In genomic region chr16:22302776-22303363, GRCh38 we compare ENCODE assay signal across 19 cellular contexts.
"Had no signal": no experiment of that assay in that cellular context is flagged by ENCODE, and none has a peak within 500 bp of the region (broad histone marks: within the 10 kb centered on the region; RNA-seq: fewer than 3 reads in every experiment).

No MANE protein-coding gene starts in this region.

- H3K27ac ChIP-seq: cardiac muscle cell, lower lobe of right lung, prostate gland, SK-N-MC, skin epidermis, thyroid gland had no signal

- DNase-seq: activated CD4-positive, alpha-beta memory T cell treated with anti-CD3 and anti-CD28 coated beads for 36 hours; activated CD4-positive, alpha-beta T cell treated with anti-CD3 and anti-CD28 coated beads for 36 hours; activated naive CD8-positive, alpha-beta T cell treated with anti-CD3 and anti-CD28 coated beads, Interleukin-2, amount 10 ng/mL, durations not matched to agents 7 days and 5 days; amygdala; foreskin melanocyte; glutamatergic neuron; hippocampal formation; islet precursor cell; lower lobe of right lung; right cardiac atrium; stimulated activated CD4-positive, alpha-beta T cell treated with anti-CD3 and anti-CD28 coated beads, Interleukin-4, amount 100 ng/mL, for 1 hour; thyroid gland had no signal

- FAIRE-seq: TTC549 had no signal

- H3K4me3 Mint-ChIP-seq: activated CD4-positive, alpha-beta memory T cell treated with anti-CD3 and anti-CD28 coated beads for 36 hours; activated CD4-positive, alpha-beta T cell treated with anti-CD3 and anti-CD28 coated beads for 36 hours; activated naive CD8-positive, alpha-beta T cell treated with anti-CD3 and anti-CD28 coated beads, Interleukin-2, amount 10 ng/mL, durations not matched to agents 7 days and 5 days; T-helper 2 cell treated with Interferon-gamma antibody and Interleukin-4, amounts not matched to agents 5 μg/mL and 100 μg/mL, for 36 hours had no signal

- ATAC-seq: activated CD4-positive, alpha-beta T cell treated with anti-CD3 and anti-CD28 coated beads for 36 hours; lower lobe of right lung; right cardiac atrium had no signal

- H3K4me3 ChIP-seq: cardiac muscle cell, lower lobe of right lung, prostate gland, SK-N-MC, skin epidermis, thyroid gland had no signal

- H3K9me3 Mint-ChIP-seq: activated CD4-positive, alpha-beta memory T cell treated with anti-CD3 and anti-CD28 coated beads for 36 hours; activated naive CD8-positive, alpha-beta T cell treated with anti-CD3 and anti-CD28 coated beads, Interleukin-2, amount 10 ng/mL, durations not matched to agents 7 days and 5 days; nephron; T-helper 2 cell treated with Interferon-gamma antibody and Interleukin-4, amounts not matched to agents 5 μg/mL and 100 μg/mL, for 36 hours had no signal

- H3K27me3 ChIP-seq: cardiac muscle cell, thyroid gland had no signal

- H3K9me3 ChIP-seq: lower lobe of right lung, prostate gland, thyroid gland had no signal

- H3K27ac Mint-ChIP-seq: activated CD4-positive, alpha-beta memory T cell treated with anti-CD3 and anti-CD28 coated beads for 36 hours; activated naive CD8-positive, alpha-beta T cell treated with anti-CD3 and anti-CD28 coated beads, Interleukin-2, amount 10 ng/mL, durations not matched to agents 7 days and 5 days; nephron; T-helper 2 cell treated with Interferon-gamma antibody and Interleukin-4, amounts not matched to agents 5 μg/mL and 100 μg/mL, for 36 hours had no signal

- H3K27me3 Mint-ChIP-seq: activated CD4-positive, alpha-beta T cell treated with anti-CD3 and anti-CD28 coated beads for 36 hours; activated naive CD8-positive, alpha-beta T cell treated with anti-CD3 and anti-CD28 coated beads, Interleukin-2, amount 10 ng/mL, durations not matched to agents 7 days and 5 days had no signal
